1 cellular context compared by ENCODE assay signal in genomic region chr6:132525866-132526265, GRCh38.
TF ChIP-seq lines count a peak whose summit lies in the region.

No MANE protein-coding gene starts in this region.

TF ChIP-seq in GM23338, 12 proteins besides CTCF, POLR2A, EP300 and RAD21 (continued from another document):
- TF ChIP-seq ZNF114 (CRISPR knock-in tag; IDR thresholded peaks at IDR 0.05): no peak
- no peak for TF ChIP-seq EZH2phosphoT487 (IDR thresholded peaks at IDR 0.05; ENCODE audit: unreplicated experiment)
- no peak for TF ChIP-seq JUNB (IDR thresholded peaks at IDR 0.05; ENCODE audit: unreplicated experiment)
- TF ChIP-seq ZNF331 (CRISPR knock-in tag; IDR thresholded peaks at IDR 0.05; ENCODE audit: low read depth): no peak
